Comparison of ENCODE assay signal across 13 cellular contexts in genomic region chr7:22842383-22842903, GRCh38. TPM values are rescaled to one million over a fixed set of nuclear protein-coding genes. Genes with fewer than 3 reads are reported as not detected.
A peak's percentile ranks its signal among the peaks of the same experiment; 100 is the strongest.
DNase-seq lines count a peak whose midpoint lies in the region; ATAC-seq, FAIRE-seq and TF ChIP-seq lines count a peak whose summit lies in the region.
"Had no signal": no experiment of that assay in that cellular context is flagged by ENCODE, and none has a peak within 500 bp of the region (broad histone marks: within the 10 kb centered on the region; RNA-seq: fewer than 3 reads in every experiment).

No MANE protein-coding gene starts in this region.

- H3K4me3 ChIP-seq in OCI-LY3 (ENCODE audit: low read length) (peak overlapping the region; percentile 7; the same call in 1 of the 2 replicates), fibroblast of mammary gland (ENCODE audit: control insufficient read depth, low read depth, low read length) (no peak overlapping the region)

- DNase-seq in Ammon's horn (ENCODE audit: low spot score), result peak; percentile 56
- DNase-seq in fibroblast of mammary gland (ENCODE audit: low read depth), result peak; percentile 21
- DNase-seq in osteocyte (ENCODE audit: extremely low spot score, unreplicated experiment), result peak; percentile 25
- DNase-seq in DMS79 (lab: John Stamatoyannopoulos, UW), result no peak
- DNase-seq in D721Med (ENCODE audit: insufficient read length, low spot score), result no peak
- DNase-seq: activated T-cell treated with anti-CD3 and anti-CD28 coated beads for 4 hours, BE2C, NCI-H2107 had no signal

- no peak for TF ChIP-seq CTCF in OCI-LY3 (IDR thresholded peaks at IDR 0.05; ENCODE audit: low read depth, low read length)
- TF ChIP-seq CTCF in fibroblast of mammary gland (conservative IDR thresholded peaks at IDR 0.05; ENCODE audit: control insufficient read depth, insufficient read depth, low read depth, low read length), result no peak
- no peak for TF ChIP-seq CTCF in osteocyte (IDR thresholded peaks at IDR 0.05)
- no peak for TF ChIP-seq CTCF in D721Med (IDR thresholded peaks at IDR 0.05; ENCODE audit: insufficient read depth, missing control alignments)

- H3K9me3 Mint-ChIP-seq in osteocyte (ENCODE audit: unreplicated experiment), result no peaks in the 10 kb centered on the region

- H3K4me3 Mint-ChIP-seq in osteocyte (ENCODE audit: unreplicated experiment), result no peak overlapping the region

- peaks cover 73% of the 10 kb centered on the region for H3K4me1 ChIP-seq in OCI-LY3 (ENCODE audit: low read length)
- H3K4me1 ChIP-seq: BE2C had no signal

- H3K36me3 Mint-ChIP-seq in osteocyte (ENCODE audit: unreplicated experiment), result no peaks in the 10 kb centered on the region

- H3K4me2 ChIP-seq in OCI-LY3 (ENCODE audit: low read length), result peak overlapping the region; percentile 72

- peak overlapping the region; percentile 96 for H3K27ac ChIP-seq in OCI-LY3 (ENCODE audit: low read length)
- H3K27ac ChIP-seq: RWPE1 had no signal

- FAIRE-seq in D721Med (lab: Jason Lieb, UNC), result no peak
- FAIRE-seq: islet of Langerhans had no signal

- no peaks in the 10 kb centered on the region for H4K20me1 ChIP-seq in OCI-LY3 (ENCODE audit: insufficient read depth, low read length)

- H3K27me3 ChIP-seq in OCI-LY3 (ENCODE audit: low read depth, low read length), result no peaks in the 10 kb centered on the region

- no peaks in the 10 kb centered on the region for H3K27me3 Mint-ChIP-seq in osteocyte (ENCODE audit: unreplicated experiment)

- ATAC-seq in HG03565 (IDR thresholded peaks at IDR 0.05; ENCODE audit: unreplicated experiment) (no peak), GM21529 (IDR thresholded peaks at IDR 0.05; ENCODE audit: unreplicated experiment) (no peak)

- H3K9ac ChIP-seq in OCI-LY3 (ENCODE audit: low read length), result peak overlapping the region; percentile 63

- peaks cover 3% of the 10 kb centered on the region for H3K36me3 ChIP-seq in OCI-LY3 (replicated peaks; ENCODE audit: low read depth, low read length)
- H3K36me3 ChIP-seq: BE2C had no signal

- peak overlapping the region; percentile 42; the same call in 1 of the 2 replicates for H2AFZ ChIP-seq in OCI-LY3 (ENCODE audit: low read depth, low read length)

- no peaks in the 10 kb centered on the region for H3K79me2 ChIP-seq in OCI-LY3 (ENCODE audit: low read length)

- no peaks in the 10 kb centered on the region for H3K9me3 ChIP-seq in OCI-LY3 (ENCODE audit: insufficient read depth, low read length)
- H3K9me3 ChIP-seq: BE2C had no signal

- H3K4me1 Mint-ChIP-seq in osteocyte (ENCODE audit: unreplicated experiment), result peaks cover 13% of the 10 kb centered on the region

- H3K27ac Mint-ChIP-seq in osteocyte (ENCODE audit: unreplicated experiment), result peak overlapping the region; percentile 80

RNA-seq across cellular contexts. Expression of gene TOMM7, which starts 19.8 kb away (rescaled TPM):
- total RNA-seq in osteocyte, result 256 and 292 TPM in 2 replicates

Comparison
In these comparisons a context has a peak if more than half of its experiments do, and no peak if none do; other contexts are left out.
1. DNase-seq: peak in Ammon's horn (single experiment), fibroblast of mammary gland (single experiment) and osteocyte (single experiment); none in DMS79 (single experiment) and D721Med (single experiment).